ENCODE assay signal across 16 cellular contexts in genomic region chr6:43788305-43788704, GRCh38. TPM values are rescaled to one million over a fixed set of nuclear protein-coding genes. Genes with fewer than 3 reads are reported as not detected.
DNase-seq lines count a peak whose midpoint lies in the region; ATAC-seq and TF ChIP-seq lines count a peak whose summit lies in the region.
"Had no signal": no experiment of that assay in that cellular context is flagged by ENCODE, and none has a peak within 500 bp of the region (broad histone marks: within the 10 kb centered on the region; RNA-seq: fewer than 3 reads in every experiment).

No MANE protein-coding gene starts in this region.

- peak overlapping the region; percentile 16 for H3K27ac Mint-ChIP-seq in Calu3 (ENCODE audit: unreplicated experiment)
- H3K27ac Mint-ChIP-seq: CD8-positive, alpha-beta T cell had no signal

- in situ Hi-C loops in gastrocnemius medialis (cut with MboI; ENCODE audit: low sequenced_read_pairs in 4 of 4), result no loop called here

- H3K4me1 ChIP-seq in gastrocnemius medialis, result no peaks in the 10 kb centered on the region
- H3K4me1 ChIP-seq in SK-N-SH (ENCODE audit: control insufficient read depth in 1 of 2, insufficient read depth in 2 of 2, low read depth in 1 of 2, low read length in 1 of 2), result peaks cover 0 to 6% of the 10 kb centered on the region in 2 experiments; a peak in 1 of 4 replicates

- 97% methylated on average over 2 of the region's 5 CpGs for WGBS in SK-N-SH (ENCODE audit: low lambda C conversion rate)

- H4K20me1 ChIP-seq in SK-N-SH (ENCODE audit: insufficient read depth), result no peaks in the 10 kb centered on the region; the same call in 1 of the 2 replicates

- no peaks in the 10 kb centered on the region for H3K9me3 ChIP-seq in gastrocnemius medialis
- no peaks in the 10 kb centered on the region for H3K9me3 ChIP-seq in SK-N-SH
- H3K9me3 ChIP-seq: BLaER1 had no signal

- no peak overlapping the region for H2AFZ ChIP-seq in SK-N-SH (ENCODE audit: low read depth)

- H3K4me1 Mint-ChIP-seq in Calu3 (ENCODE audit: low read depth, unreplicated experiment), result peaks cover 23% of the 10 kb centered on the region

- H3K4me3 ChIP-seq in gastrocnemius medialis (no peak overlapping the region), SK-N-SH (ENCODE audit: low read depth in 2 of 2, low read length in 1 of 2) (no peak overlapping the region)
- H3K4me3 ChIP-seq: BLaER1 had no signal

- no peak overlapping the region for H3K9ac ChIP-seq in SK-N-SH
- H3K9ac ChIP-seq: BLaER1 had no signal

- H3K9me2 ChIP-seq in SK-N-SH, result no peaks in the 10 kb centered on the region

- H3K36me3 ChIP-seq in gastrocnemius medialis, result peaks cover 5 to 26% of the 10 kb centered on the region in 2 donors
- H3K36me3 ChIP-seq in SK-N-SH (replicated peaks in 1 of 2; ENCODE audit: control insufficient read depth in 1 of 2, insufficient read depth in 2 of 2, low read length in 1 of 2), result peaks cover 0 to 29% of the 10 kb centered on the region in 2 experiments

- intact Hi-C loops in Calu3 (cut with micrococcal nuclease; ENCODE audit: unreplicated experiment), result no loop called here
- intact Hi-C loops in gastrocnemius medialis (cut with DNase I; ENCODE audit: low total_unique reads), result no loop called here

- H3K79me2 ChIP-seq in SK-N-SH (ENCODE audit: insufficient read depth), result no peaks in the 10 kb centered on the region

- H3F3A ChIP-seq in SK-N-SH (replicated peaks; ENCODE audit: insufficient read depth), result no peaks in the 10 kb centered on the region

- ATAC-seq in gastrocnemius medialis (no peak), GM19023 (IDR thresholded peaks at IDR 0.05; ENCODE audit: unreplicated experiment) (no peak)
- ATAC-seq: CD8-positive, alpha-beta T cell had no signal

- POLR2A ChIA-PET in SK-N-SH (lab: Yijun Ruan, JAX), result interaction anchor here (0.6 to 1.7 kb wide), 5 partner anchors 19 to 274 kb away, joined by 3 to 5 read pairs (median 3); no protein-coding TSS in a partner anchor

- H3K27ac ChIP-seq in epithelial cell of prostate, result peak overlapping the region; percentile 47
- H3K27ac ChIP-seq in gastrocnemius medialis, result peak overlapping the region; percentile 34 to 100 (median 87)
- no peak overlapping the region for H3K27ac ChIP-seq in SK-N-SH (ENCODE audit: low read depth in 2 of 2, low read length in 1 of 2)
- H3K27ac ChIP-seq: BLaER1, HL-60 had no signal

- no peak for TF ChIP-seq RAD21 in SK-N-SH (IDR thresholded peaks at IDR 0.05; ENCODE audit: low read length)

- H3K4me2 ChIP-seq in SK-N-SH, result no peak overlapping the region
- H3K4me2 ChIP-seq: BLaER1 had no signal

- H3K9me3 Mint-ChIP-seq in Calu3 (ENCODE audit: low read depth, unreplicated experiment), result no peaks in the 10 kb centered on the region
- H3K9me3 Mint-ChIP-seq: CD8-positive, alpha-beta T cell had no signal

- no peaks in the 10 kb centered on the region for H3K27me3 Mint-ChIP-seq in Calu3 (ENCODE audit: unreplicated experiment)

- H3K27me3 ChIP-seq in gastrocnemius medialis, result no peaks in the 10 kb centered on the region
- no peaks in the 10 kb centered on the region for H3K27me3 ChIP-seq in SK-N-SH (ENCODE audit: insufficient read depth)
- H3K27me3 ChIP-seq: BLaER1 had no signal

- no peak for TF ChIP-seq CTCF in Calu3 (IDR thresholded peaks at IDR 0.05; ENCODE audit: unreplicated experiment)
- no peak for TF ChIP-seq CTCF in gastrocnemius medialis (IDR thresholded peaks at IDR 0.05 in 4 of 5, conservative IDR thresholded peaks at IDR 0.05 in 1 of 5)
- TF ChIP-seq CTCF in SK-N-SH (IDR thresholded peaks at IDR 0.05), result no peak

- no peak overlapping the region for H3K4me3 Mint-ChIP-seq in Calu3 (ENCODE audit: low read depth, unreplicated experiment)
- H3K4me3 Mint-ChIP-seq: CD8-positive, alpha-beta T cell had no signal

- TF ChIP-seq POLR2A in gastrocnemius medialis (IDR thresholded peaks at IDR 0.05), result no peak

- no TSS peak for BruUV-seq in Calu3 (replicated peaks; lab: Mats Ljungman, UMichigan)

- CTCF ChIA-PET in Calu3 (lab: Charles Lee), result interaction anchor here (0.7 to 1.9 kb wide), 3 partner anchors 14 to 86 kb away, joined by 4 to 8 read pairs (median 5); no protein-coding TSS in a partner anchor
- CTCF ChIA-PET in SK-N-SH (lab: Yijun Ruan, JAX), result interaction anchor here (0.9 to 4.0 kb wide), 3 partner anchors 14 to 217 kb away, joined by 3 to 22 read pairs (median 5); no protein-coding TSS in a partner anchor

- DNase-seq in Calu3 (no peak), RPMI7951 (ENCODE audit: low read depth) (peak; percentile 45), epithelial cell of prostate (ENCODE audit: low read depth, low spot score) (no peak), gastrocnemius medialis (no peak), SK-N-SH (no peak)
- DNase-seq in activated naive CD4-positive, alpha-beta T cell treated with anti-CD3 and anti-CD28 coated beads, Interleukin-2, amount 50 U/mL, for 16 hours, result no peak
- DNase-seq: ACHN; CD8-positive, alpha-beta T cell; NCI-H1105 treated with DMSO at 0.1 percent for 48 hours; NCI-H2081; NCI-H2171 treated with DMSO at 0.1 percent for 48 hours; NCI-H526; Right ventricle myocardium superior had no signal

- H3K36me3 Mint-ChIP-seq in Calu3 (ENCODE audit: insufficient read depth, unreplicated experiment), result peaks cover 55% of the 10 kb centered on the region
- H3K36me3 Mint-ChIP-seq: CD8-positive, alpha-beta T cell had no signal

- TF ChIP-seq EP300 in SK-N-SH (IDR thresholded peaks at IDR 0.05; ENCODE audit: borderline replicate concordance in 1 of 2, low read depth in 1 of 2, low read length in 1 of 2), result no peak

TF ChIP-seq in SK-N-SH, 30 proteins besides CTCF, POLR2A, EP300 and RAD21:
- TF ChIP-seq POLR2AphosphoS5 (IDR thresholded peaks at IDR 0.05; ENCODE audit: low read depth, low read length) (no peak), NRF1 (IDR thresholded peaks at IDR 0.05; ENCODE audit: low read depth, low read length) (no peak)
TF ChIP-seq in SK-N-SH: peak in this region for 0.

RNA-seq across cellular contexts. Expression of gene VEGFA, which starts 18.3 kb away (rescaled TPM):
- total RNA-seq in Calu3 (2022), result 345 and 407 TPM in 2 replicates
- 108 and 135 TPM in 2 replicates for total RNA-seq in RPMI7951 (2014; rRNA removed; shearing (Covaris generic))
- total RNA-seq in gastrocnemius medialis, result 100 to 1,000 TPM in 3 of 4 donors, 10 to 100 TPM in 1; 66.4 to 195 (median 149) TPM
- 81.0 and 130 TPM in 2 replicates for polyA plus RNA-seq in SK-N-SH (2012; rRNA removed)
- 42.6 and 66.6 TPM in 2 replicates for polyA plus RNA-seq in SK-N-SH (2012; cell fraction: cytosol; rRNA removed)
- polyA plus RNA-seq in SK-N-SH (2012; cell fraction: nucleus; rRNA removed), result 412 and 501 TPM in 2 replicates

Comparison
In these comparisons a context has a peak if more than half of its experiments do, and no peak if none do; other contexts are left out.
1. H3K27ac ChIP-seq: peak in epithelial cell of prostate (single experiment) and gastrocnemius medialis (4 of 4); none in SK-N-SH (0 of 2).